Comparison of ENCODE assay signal across 9 cellular contexts in genomic region chrX:27555514-27555913, GRCh38. TPM values are rescaled to one million over a fixed set of nuclear protein-coding genes. Genes with fewer than 3 reads are reported as not detected.
DNase-seq lines count a peak whose midpoint lies in the region; ATAC-seq and TF ChIP-seq lines count a peak whose summit lies in the region.
"Had no signal": no experiment of that assay in that cellular context is flagged by ENCODE, and none has a peak within 500 bp of the region (broad histone marks: within the 10 kb centered on the region; RNA-seq: fewer than 3 reads in every experiment).

No MANE protein-coding gene starts in this region.

- no peaks in the 10 kb centered on the region for H3K27me3 ChIP-seq in mesenchymal stem cell (ENCODE audit: control insufficient read depth in 1 of 2, insufficient read depth in 1 of 2, low read length in 2 of 2)

- ATAC-seq in GM19035 (IDR thresholded peaks at IDR 0.05; ENCODE audit: unreplicated experiment) (no peak), GM18861 (IDR thresholded peaks at IDR 0.05; ENCODE audit: unreplicated experiment) (no peak)

- H2BK5ac ChIP-seq in mesenchymal stem cell (ENCODE audit: low read depth, low read length, poor library complexity, severe bottlenecking): no peak overlapping the region

- no peaks in the 10 kb centered on the region for H3K4me1 ChIP-seq in mesenchymal stem cell (ENCODE audit: control insufficient read depth, insufficient read depth, low read depth, low read length)

- no peaks in the 10 kb centered on the region for H3K79me1 ChIP-seq in mesenchymal stem cell (replicated peaks; ENCODE audit: low read length, poor library complexity, severe bottlenecking)

- no peak overlapping the region for H3K4me2 ChIP-seq in mesenchymal stem cell (ENCODE audit: low read length, poor library complexity, severe bottlenecking)

- WGBS in mesenchymal stem cell: 62% methylated on average over 2 of the region's 3 CpGs

- H3K27ac ChIP-seq in mesenchymal stem cell (ENCODE audit: low read length, poor library complexity, severe bottlenecking): no peak overlapping the region
- H3K27ac ChIP-seq: epithelial cell of prostate had no signal

- peak; percentile 26; the same call in 2 of the 3 replicates for TF ChIP-seq CTCF in GM12872 (IDR thresholded peaks at IDR 0.05; ENCODE audit: insufficient read depth, low read depth, low read length)

- H2AFZ ChIP-seq in mesenchymal stem cell (ENCODE audit: low read depth, low read length): no peak overlapping the region

- no peak overlapping the region for H2AK5ac ChIP-seq in mesenchymal stem cell (ENCODE audit: low read length, severe bottlenecking)

- H4K91ac ChIP-seq in mesenchymal stem cell (ENCODE audit: low read length): no peak overlapping the region

- no peaks in the 10 kb centered on the region for H3K9me3 ChIP-seq in mesenchymal stem cell (ENCODE audit: control insufficient read depth, low read length)

- no peak overlapping the region for H3K4ac ChIP-seq in mesenchymal stem cell (ENCODE audit: low read depth in 1 of 2, low read length in 2 of 2)

- no peak overlapping the region for H2BK120ac ChIP-seq in mesenchymal stem cell (ENCODE audit: low read depth, low read length)

- DNase-seq in LoVo (ENCODE audit: low spot score) (peak; percentile 7), astrocyte of the hippocampus (ENCODE audit: low read depth, low spot score) (peak; percentile 32), mesenchymal stem cell (peak; percentile 19), middle frontal gyrus (ENCODE audit: extremely low spot score, low spot score) (no peak)
- no peak for DNase-seq in effector CD8-positive, alpha-beta T cell (lab: John Stamatoyannopoulos, UW)

- H3K18ac ChIP-seq in mesenchymal stem cell (ENCODE audit: low read depth in 1 of 2, low read length in 2 of 2): no peak overlapping the region

- no peak overlapping the region for H2BK15ac ChIP-seq in mesenchymal stem cell (ENCODE audit: low read depth, poor library complexity, severe bottlenecking)

- no peak overlapping the region for H3K23ac ChIP-seq in mesenchymal stem cell (ENCODE audit: low read length in 2 of 2)

- no peak overlapping the region for H3K4me3 ChIP-seq in mesenchymal stem cell (ENCODE audit: insufficient read depth in 1 of 2, low read depth in 1 of 2, low read length in 2 of 2)

- H3K14ac ChIP-seq in mesenchymal stem cell (ENCODE audit: low read length in 2 of 2): no peak overlapping the region

- no peak overlapping the region for H3K9ac ChIP-seq in mesenchymal stem cell (ENCODE audit: low read length)

- H3K36me3 ChIP-seq in mesenchymal stem cell (ENCODE audit: control insufficient read depth in 1 of 2, insufficient read depth in 2 of 2, low read depth in 1 of 2, low read length in 2 of 2): no peaks in the 10 kb centered on the region

- H4K8ac ChIP-seq in mesenchymal stem cell (ENCODE audit: low read length): no peak overlapping the region

- no peak overlapping the region for H2BK12ac ChIP-seq in mesenchymal stem cell (ENCODE audit: low read length in 2 of 2)

RNA-seq across cellular contexts. Expression of gene DCAF8L2, which starts 34.6 kb away (rescaled TPM):
- polyA plus RNA-seq in mesenchymal stem cell (2013, experiment 1 of 2): not detected
- polyA plus RNA-seq in mesenchymal stem cell (2013, experiment 2 of 2): not detected

Comparison
In these comparisons a context has a peak if more than half of its experiments do, and no peak if none do; other contexts are left out.
1. DNase-seq: peak in LoVo (single experiment), astrocyte of the hippocampus (single experiment) and mesenchymal stem cell (single experiment); none in middle frontal gyrus (single experiment) and effector CD8-positive, alpha-beta T cell (single experiment).